In the genomic region with DNA sequence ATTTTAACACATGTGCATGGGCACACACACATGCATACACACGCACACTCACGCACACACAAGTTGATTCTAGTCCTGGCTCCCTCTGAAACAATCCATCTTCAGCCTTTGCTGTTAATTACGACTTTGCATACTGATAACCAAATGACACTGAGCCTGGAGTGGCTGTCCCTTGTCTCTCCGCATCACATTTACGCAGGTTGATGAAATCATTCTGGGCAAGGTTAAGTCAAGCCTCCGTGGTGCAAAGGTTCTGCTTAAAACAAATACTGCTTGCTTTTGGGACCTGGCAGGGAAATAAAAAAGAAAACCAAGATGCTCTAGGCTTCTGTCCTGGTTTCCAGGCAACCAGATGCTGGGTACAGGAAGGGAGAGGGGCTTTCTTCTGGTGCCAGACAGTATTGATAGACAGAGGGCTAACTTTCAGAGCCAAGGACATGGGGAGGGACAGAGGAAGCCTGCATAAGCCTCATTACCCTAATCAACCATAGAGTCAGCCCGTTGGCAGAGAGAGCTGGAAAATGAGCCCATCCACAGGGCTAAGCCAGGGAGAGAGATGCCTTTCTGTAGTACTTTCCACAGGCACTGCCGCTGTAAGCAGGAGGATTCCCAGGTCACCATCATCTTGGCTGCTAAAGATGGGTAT, we compare ENCODE assay signal across 1 cellular context.
TF ChIP-seq lines count a peak whose summit lies in the region.

No MANE protein-coding gene starts in this region.

TF ChIP-seq in neural cell, 6 proteins besides CTCF, POLR2A, EP300 and RAD21:
- no peak for TF ChIP-seq REST (IDR thresholded peaks at IDR 0.05; ENCODE audit: borderline replicate concordance)
- no peak for TF ChIP-seq SMC3 (conservative IDR thresholded peaks at IDR 0.05; ENCODE audit: poor library complexity)
